26 cellular contexts compared by ENCODE assay signal in the genomic region with DNA sequence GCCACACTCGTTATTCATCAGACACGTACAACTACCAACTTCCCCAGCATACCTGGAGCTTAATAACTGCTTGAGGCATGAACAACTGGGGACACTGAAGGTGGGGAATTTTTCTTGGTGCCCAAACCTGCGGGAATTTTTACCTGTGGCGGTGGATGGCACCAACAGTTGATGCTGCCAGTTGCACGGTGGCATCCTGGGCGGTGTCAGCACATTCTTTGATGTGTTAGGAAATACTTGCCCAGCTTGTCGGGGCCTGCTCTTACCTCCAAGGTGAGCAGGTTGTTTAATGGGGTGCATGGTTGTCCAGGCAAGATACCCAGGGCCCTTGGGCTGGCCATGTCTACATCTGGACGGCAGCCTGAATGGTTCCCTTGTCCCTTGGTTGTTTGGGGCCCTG.
"Had no signal": no experiment of that assay in that cellular context is flagged by ENCODE, and none has a peak within 500 bp of the region (broad histone marks: within the 10 kb centered on the region; RNA-seq: fewer than 3 reads in every experiment).

No MANE protein-coding gene starts in this region.

- H3K36me3 ChIP-seq: adrenal gland, gastrocnemius medialis, transverse colon, WERI-Rb-1 had no signal

- H3K27ac ChIP-seq: gastrocnemius medialis, parathyroid adenoma, right atrium auricular region, testis, WERI-Rb-1 had no signal

- FAIRE-seq: kidney had no signal

- H3K4me1 ChIP-seq: adrenal gland, esophagus muscularis mucosa, gastrocnemius medialis, parathyroid adenoma, right atrium auricular region, testis, transverse colon had no signal

- H3K9me3 ChIP-seq: adrenal gland, esophagus muscularis mucosa, gastrocnemius medialis, right atrium auricular region, spleen, testis, transverse colon had no signal

- H2AFZ ChIP-seq: parathyroid adenoma had no signal

- H3K4me3 ChIP-seq: adrenal gland, coronary artery, dorsolateral prefrontal cortex, esophagus muscularis mucosa, gastrocnemius medialis, right atrium auricular region, spleen, testis, transverse colon had no signal

- H3K9ac ChIP-seq: parathyroid adenoma had no signal

- H3K27me3 ChIP-seq: adrenal gland, dorsolateral prefrontal cortex, esophagus muscularis mucosa, gastrocnemius medialis, right atrium auricular region, testis, transverse colon had no signal

- DNase-seq: activated CD4-positive, alpha-beta T cell treated with anti-CD3 and anti-CD28 coated beads for 48 hours; activated CD4-positive, alpha-beta T cell treated with anti-CD3 and anti-CD28 coated beads, Interleukin-2, amount 50 U/mL, for 48 hours; activated CD8-positive, alpha-beta memory T cell treated with anti-CD3 and anti-CD28 coated beads for 24 hours; activated effector memory CD4-positive, alpha-beta T cell treated with Interleukin-2 at 50 U/mL for 16 hours; activated naive CD4-positive, alpha-beta T cell treated with anti-CD3 and anti-CD28 coated beads for 36 hours; activated naive CD8-positive, alpha-beta T cell treated with anti-CD3 and anti-CD28 coated beads for 36 hours; adrenal gland; dorsolateral prefrontal cortex; effector memory CD4-positive, alpha-beta T cell; gastrocnemius medialis; hippocampal formation; kidney; left colon; midbrain; naive thymus-derived CD4-positive, alpha-beta T cell; occipital lobe; spleen; stimulated activated naive CD4-positive, alpha-beta T cell; testis; transverse colon; WERI-Rb-1 had no signal

- ATAC-seq: activated CD4-positive, CD25-positive, alpha-beta regulatory T cell treated with anti-CD3 and anti-CD28 coated beads, Interleukin-2, amount 50 U/mL, for 24 hours; gastrocnemius medialis; left colon; naive thymus-derived CD4-positive, alpha-beta T cell had no signal
